Comparison of ENCODE assay signal across 28 cellular contexts in the genomic region with DNA sequence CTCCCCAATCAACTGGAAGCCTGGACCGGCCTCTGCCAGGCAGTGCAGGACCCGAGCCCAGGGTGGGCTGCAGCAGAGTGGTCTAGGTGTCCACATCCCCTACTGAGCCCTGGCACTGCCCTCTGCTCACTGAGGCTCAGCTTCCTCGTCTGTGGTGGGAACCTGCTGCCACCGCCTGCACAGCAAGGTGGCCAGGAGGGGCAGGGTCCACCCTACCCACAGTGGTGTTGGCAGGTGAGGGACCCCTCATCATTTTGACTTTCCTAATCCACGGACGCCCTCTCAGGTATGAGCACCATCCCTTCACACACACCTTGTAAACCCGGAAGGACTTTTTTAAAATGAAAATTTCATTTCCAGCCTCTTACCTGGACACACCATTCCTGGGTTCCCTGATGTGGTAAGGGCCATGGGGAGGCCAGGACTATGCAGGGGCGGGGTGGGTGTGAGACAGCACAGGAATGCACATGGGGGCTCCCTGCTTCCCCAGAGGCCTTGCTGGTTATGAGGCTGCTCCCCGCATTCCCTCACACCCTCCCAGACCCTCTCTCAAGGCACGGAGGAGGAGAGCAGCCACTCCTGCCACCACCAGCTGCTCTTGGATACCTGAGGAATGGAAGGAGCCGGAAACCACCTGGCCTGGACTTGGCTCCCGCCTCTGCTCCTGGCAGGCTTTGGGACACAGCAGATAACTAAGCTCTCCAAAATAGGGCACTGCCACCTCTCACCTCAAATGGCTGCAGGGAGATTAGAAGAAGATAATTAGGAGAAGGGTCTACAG.
A peak's percentile ranks its signal among the peaks of the same experiment; 100 is the strongest.
DNase-seq lines count a peak whose midpoint lies in the region; ATAC-seq and TF ChIP-seq lines count a peak whose summit lies in the region.
"Had no signal": no experiment of that assay in that cellular context is flagged by ENCODE, and none has a peak within 500 bp of the region (broad histone marks: within the 10 kb centered on the region; RNA-seq: fewer than 3 reads in every experiment).

No MANE protein-coding gene starts in this region.

- H3K79me2 ChIP-seq in trophoblast cell (ENCODE audit: control insufficient read depth, insufficient read depth, low read length, poor library complexity): peaks cover 5% of the 10 kb centered on the region

- H2BK12ac ChIP-seq in trophoblast cell (ENCODE audit: low read length): peak overlapping the region; percentile 97

- peaks cover 3% of the 10 kb centered on the region for H3K9me3 Mint-ChIP-seq in Calu3 (ENCODE audit: low read depth, unreplicated experiment)
- H3K9me3 Mint-ChIP-seq in activated CD8-positive, alpha-beta memory T cell treated with anti-CD3 and anti-CD28 coated beads, Interleukin-2, amount 10 ng/mL, durations not matched to agents 7 days and 5 days (ENCODE audit: low read depth): no peaks in the 10 kb centered on the region
- H3K9me3 Mint-ChIP-seq: activated CD4-positive, alpha-beta memory T cell treated with anti-CD3 and anti-CD28 coated beads for 36 hours; activated naive CD4-positive, alpha-beta T cell treated with anti-CD3 and anti-CD28 coated beads for 36 hours; T-helper 2 cell treated with Interferon-gamma antibody and Interleukin-4, amounts not matched to agents 5 μg/mL and 100 μg/mL, for 36 hours had no signal

- peak overlapping the region; percentile 38 for H3K14ac ChIP-seq in trophoblast cell (ENCODE audit: low read length)

- H3K79me1 ChIP-seq in trophoblast cell (ENCODE audit: low read length): peaks cover 43% of the 10 kb centered on the region

- no peak overlapping the region for H2AFZ ChIP-seq in trophoblast cell (ENCODE audit: insufficient read depth, low read length, poor library complexity)

- DNase-seq in Calu3 (no peak), RWPE2 (ENCODE audit: low spot score) (peak; percentile 60), epithelial cell of prostate (ENCODE audit: low read depth, low spot score) (no peak), trophoblast cell (no peak), NCI-H446 (lab: John Stamatoyannopoulos, UW) (no peak)
- DNase-seq in activated CD8-positive, alpha-beta memory T cell treated with anti-CD3 and anti-CD28 coated beads, Interleukin-2, amount 10 ng/mL, durations not matched to agents 7 days and 5 days: no peak
- DNase-seq in stimulated activated CD4-positive, alpha-beta T cell treated with anti-CD3 and anti-CD28 coated beads, Interleukin-4, amount 100 ng/mL, for 1 hour: no peak
- DNase-seq: activated CD4-positive, CD25-positive, alpha-beta regulatory T cell treated with anti-CD3 and anti-CD28 coated beads, Interleukin-2, amount 50 U/mL, for 72 hours; activated CD8-positive, alpha-beta memory T cell treated with anti-CD3 and anti-CD28 coated beads, Interleukin-2, amount 50 U/mL, for 48 hours; adrenal gland; GOT3; left ventricle myocardium superior; midbrain; naive B cell; NCI-H1105; NCI-H2029; NCI-H526; right cardiac atrium; SHP77 treated with DMSO at 0.1 percent for 48 hours; spleen; transverse colon had no signal

- no peaks in the 10 kb centered on the region for H3K27me3 Mint-ChIP-seq in Calu3 (ENCODE audit: unreplicated experiment)
- peaks cover 36% of the 10 kb centered on the region for H3K27me3 Mint-ChIP-seq in activated CD8-positive, alpha-beta memory T cell treated with anti-CD3 and anti-CD28 coated beads, Interleukin-2, amount 10 ng/mL, durations not matched to agents 7 days and 5 days

- peak overlapping the region; percentile 26 for H3K18ac ChIP-seq in trophoblast cell (ENCODE audit: low read length)

- H4K8ac ChIP-seq in trophoblast cell (ENCODE audit: low read depth, low read length): peak overlapping the region; percentile 42

- H3K4me3 ChIP-seq in RWPE2 (ENCODE audit: severe bottlenecking) (no peak overlapping the region), trophoblast cell (ENCODE audit: low read depth, low read length) (no peak overlapping the region)
- H3K4me3 ChIP-seq: adrenal gland, dorsolateral prefrontal cortex, spleen, transverse colon had no signal

- H3K36me3 ChIP-seq in RWPE2 (ENCODE audit: low read depth): no peaks in the 10 kb centered on the region
- peaks cover 0 to 1% of the 10 kb centered on the region in 2 experiments for H3K36me3 ChIP-seq in trophoblast cell (ENCODE audit: control insufficient read depth in 1 of 2, insufficient read depth in 2 of 2, low read length in 2 of 2)
- H3K36me3 ChIP-seq: adrenal gland, neutrophil, spleen, transverse colon had no signal

- H2BK5ac ChIP-seq in trophoblast cell (ENCODE audit: low read depth, low read length, poor library complexity): peak overlapping the region; percentile 18

- H4K12ac ChIP-seq in trophoblast cell (ENCODE audit: low read depth, low read length): no peak overlapping the region

- H3K4me1 Mint-ChIP-seq in Calu3 (ENCODE audit: low read depth, unreplicated experiment): peaks cover 61% of the 10 kb centered on the region
- H3K4me1 Mint-ChIP-seq in activated CD8-positive, alpha-beta memory T cell treated with anti-CD3 and anti-CD28 coated beads, Interleukin-2, amount 10 ng/mL, durations not matched to agents 7 days and 5 days: peaks cover 7% of the 10 kb centered on the region
- H3K4me1 Mint-ChIP-seq: naive B cell had no signal

- no peaks in the 10 kb centered on the region for H3K9me3 ChIP-seq in RWPE2 (ENCODE audit: severe bottlenecking)
- H3K9me3 ChIP-seq in trophoblast cell (ENCODE audit: insufficient read depth, low read depth, low read length): peaks cover 3% of the 10 kb centered on the region
- H3K9me3 ChIP-seq: adrenal gland, neutrophil, transverse colon had no signal

- peak overlapping the region; percentile 71 for H4K91ac ChIP-seq in trophoblast cell (ENCODE audit: low read depth, low read length)

- no TSS peak for BruUV-seq in Calu3 (replicated peaks; lab: Mats Ljungman, UMichigan)

- H3K27ac ChIP-seq in RWPE2 (ENCODE audit: poor library complexity, severe bottlenecking): peak overlapping the region; percentile 44
- H3K27ac ChIP-seq in epithelial cell of prostate: peak overlapping the region; percentile 63
- no peak overlapping the region for H3K27ac ChIP-seq in trophoblast cell (ENCODE audit: low read depth, low read length)
- H3K27ac ChIP-seq: adrenal gland, dorsolateral prefrontal cortex, neutrophil, spleen, transverse colon had no signal

- CTCF ChIA-PET in Calu3 (lab: Charles Lee): interaction anchor here (1.0 to 1.3 kb wide), 3 partner anchors 70 to 255 kb away, joined by 3 read pairs; no protein-coding TSS in a partner anchor
- CTCF ChIA-PET in activated CD8-positive, alpha-beta memory T cell treated with anti-CD3 and anti-CD28 coated beads, Interleukin-2, amount 10 ng/mL, durations not matched to agents 7 days and 5 days (lab: Charles Lee): no interaction called here

- H3K4me3 Mint-ChIP-seq in Calu3 (ENCODE audit: low read depth, unreplicated experiment): no peak overlapping the region
- H3K4me3 Mint-ChIP-seq in activated CD8-positive, alpha-beta memory T cell treated with anti-CD3 and anti-CD28 coated beads, Interleukin-2, amount 10 ng/mL, durations not matched to agents 7 days and 5 days: no peak overlapping the region
- H3K4me3 Mint-ChIP-seq: activated CD4-positive, alpha-beta memory T cell treated with anti-CD3 and anti-CD28 coated beads for 36 hours; activated naive CD4-positive, alpha-beta T cell treated with anti-CD3 and anti-CD28 coated beads for 36 hours; brain; T-helper 2 cell treated with Interferon-gamma antibody and Interleukin-4, amounts not matched to agents 5 μg/mL and 100 μg/mL, for 36 hours had no signal

- peaks cover 13% of the 10 kb centered on the region for H3K36me3 Mint-ChIP-seq in Calu3 (ENCODE audit: insufficient read depth, unreplicated experiment)
- H3K36me3 Mint-ChIP-seq in activated CD8-positive, alpha-beta memory T cell treated with anti-CD3 and anti-CD28 coated beads, Interleukin-2, amount 10 ng/mL, durations not matched to agents 7 days and 5 days: no peaks in the 10 kb centered on the region
- H3K36me3 Mint-ChIP-seq: activated CD4-positive, alpha-beta memory T cell treated with anti-CD3 and anti-CD28 coated beads for 36 hours; brain; naive B cell had no signal

- peak overlapping the region; percentile 62 for H2BK120ac ChIP-seq in trophoblast cell (ENCODE audit: insufficient read depth, low read length, poor library complexity)

- H3K4me2 ChIP-seq in trophoblast cell (ENCODE audit: low read length): no peak overlapping the region

- no peak for TF ChIP-seq CTCF in Calu3 (IDR thresholded peaks at IDR 0.05; ENCODE audit: unreplicated experiment)
- no peak for TF ChIP-seq CTCF in RWPE2 (IDR thresholded peaks at IDR 0.05; ENCODE audit: poor library complexity, severe bottlenecking)

- no peak overlapping the region for H3K9ac ChIP-seq in trophoblast cell (ENCODE audit: low read length)

- H3K4ac ChIP-seq in trophoblast cell (ENCODE audit: low read depth, low read length): peak overlapping the region; percentile 13

- H2AK5ac ChIP-seq in trophoblast cell (ENCODE audit: low read length): peak overlapping the region; percentile 61

- ATAC-seq in RWPE2 (ENCODE audit: low read depth) (peak; percentile 6; the same call in 2 of the 3 replicates), GM19395 (IDR thresholded peaks at IDR 0.05; ENCODE audit: unreplicated experiment) (no peak)
- ATAC-seq in activated CD8-positive, alpha-beta memory T cell treated with anti-CD3 and anti-CD28 coated beads, Interleukin-2, amount 10 ng/mL, durations not matched to agents 7 days and 5 days: no peak

- no peak overlapping the region for H3K23ac ChIP-seq in trophoblast cell (ENCODE audit: low read length)

- H3K27ac Mint-ChIP-seq in Calu3 (ENCODE audit: unreplicated experiment): peak overlapping the region; percentile 88
- H3K27ac Mint-ChIP-seq in activated CD8-positive, alpha-beta memory T cell treated with anti-CD3 and anti-CD28 coated beads, Interleukin-2, amount 10 ng/mL, durations not matched to agents 7 days and 5 days: no peak overlapping the region
- H3K27ac Mint-ChIP-seq: activated CD4-positive, alpha-beta memory T cell treated with anti-CD3 and anti-CD28 coated beads for 36 hours; activated naive CD4-positive, alpha-beta T cell treated with anti-CD3 and anti-CD28 coated beads for 36 hours; brain; T-helper 2 cell treated with Interferon-gamma antibody and Interleukin-4, amounts not matched to agents 5 μg/mL and 100 μg/mL, for 36 hours had no signal

- intact Hi-C loops in Calu3 (cut with micrococcal nuclease; ENCODE audit: unreplicated experiment): loop anchor here (2.0 kb wide), 1 partner anchor 72 kb away; no protein-coding TSS in a partner anchor

- H3K27me3 ChIP-seq in RWPE2 (ENCODE audit: insufficient read depth, poor library complexity, severe bottlenecking) (no peaks in the 10 kb centered on the region), trophoblast cell (ENCODE audit: insufficient read depth, low read length) (no peaks in the 10 kb centered on the region)
- H3K27me3 ChIP-seq: adrenal gland, transverse colon had no signal

- H3K4me1 ChIP-seq in RWPE2 (ENCODE audit: insufficient read depth, poor library complexity, severe bottlenecking) (peaks cover 19% of the 10 kb centered on the region), trophoblast cell (ENCODE audit: control insufficient read depth in 1 of 2, insufficient read depth in 2 of 2, low read length in 2 of 2) (peaks cover 4 to 12% of the 10 kb centered on the region in 2 experiments)
- H3K4me1 ChIP-seq: adrenal gland, spleen had no signal

- WGBS in trophoblast cell (ENCODE audit: extremely low coverage, insufficient coverage, insufficient read length): no CpG with 5 or more reads among the region's 12 CpGs
